In the genomic region with DNA sequence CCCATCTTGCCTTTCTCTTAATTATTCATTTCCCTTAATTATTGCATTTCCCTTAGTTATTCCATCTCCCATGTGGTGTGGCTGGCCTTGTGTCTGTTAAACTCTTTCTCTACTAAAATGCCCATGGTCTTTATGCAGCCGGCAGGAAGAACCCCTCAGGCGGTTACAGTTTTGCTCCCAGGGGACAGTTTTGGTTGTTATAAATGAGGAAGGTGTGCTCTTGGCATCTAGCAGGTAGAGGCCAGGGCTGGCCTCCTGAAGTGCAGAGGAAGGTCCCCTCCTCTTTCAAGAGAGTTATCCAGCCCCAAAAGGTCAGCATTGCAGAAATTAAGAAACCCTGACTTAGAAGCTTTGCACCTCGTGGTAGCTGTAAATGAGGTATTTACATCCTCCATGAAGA, we compare ENCODE assay signal across 23 cellular contexts. TPM values are rescaled to one million over a fixed set of nuclear protein-coding genes. Genes with fewer than 3 reads are reported as not detected.
A peak's percentile ranks its signal among the peaks of the same experiment; 100 is the strongest.
DNase-seq lines count a peak whose midpoint lies in the region; ATAC-seq, FAIRE-seq and TF ChIP-seq lines count a peak whose summit lies in the region.
"Had no signal": no experiment of that assay in that cellular context is flagged by ENCODE, and none has a peak within 500 bp of the region (broad histone marks: within the 10 kb centered on the region; RNA-seq: fewer than 3 reads in every experiment).

No MANE protein-coding gene starts in this region.

- peak; percentile 89 for FAIRE-seq in GM19239 (lab: Jason Lieb, UNC)
- FAIRE-seq: G401.6, K562 had no signal

- H3K36me3 ChIP-seq in SU-DHL-6 (ENCODE audit: low read length) (0 out of 2 replicates have a peak, but pooled peaks cover 4% of the 10 kb centered on the region), right atrium auricular region (no peaks in the 10 kb centered on the region)
- H3K36me3 ChIP-seq: MG63 had no signal

- peak overlapping the region; percentile 25 for H3K27ac Mint-ChIP-seq in nephron progenitor cell
- H3K27ac Mint-ChIP-seq: T-cell had no signal

- H3K4me3 Mint-ChIP-seq in nephron progenitor cell: no peak overlapping the region
- H3K4me3 Mint-ChIP-seq in activated T-cell treated with anti-CD3 and anti-CD28 coated beads, Interleukin-2, amount 50 U/mL, for 4 hours: no peak overlapping the region
- H3K4me3 Mint-ChIP-seq: CD8-positive, alpha-beta memory T cell; T-cell had no signal

- no peak overlapping the region for H3K27ac ChIP-seq in SU-DHL-6 (ENCODE audit: low read depth, low read length)
- H3K27ac ChIP-seq in right atrium auricular region: no peak overlapping the region
- H3K27ac ChIP-seq: C4-2B had no signal

- H3K79me2 ChIP-seq in SU-DHL-6 (ENCODE audit: insufficient read depth, low read length): peaks cover 13% of the 10 kb centered on the region; the same call in 1 of the 2 replicates

- H3K4me1 ChIP-seq in right atrium auricular region: no peaks in the 10 kb centered on the region

- TF ChIP-seq CTCF in SU-DHL-6 (IDR thresholded peaks at IDR 0.05; ENCODE audit: insufficient read depth, low read length, poor library complexity, severe bottlenecking) (no peak), nephron progenitor cell (IDR thresholded peaks at IDR 0.05) (no peak), right atrium auricular region (IDR thresholded peaks at IDR 0.05) (no peak)

- peaks cover 5% of the 10 kb centered on the region for H3K27me3 Mint-ChIP-seq in nephron progenitor cell (ENCODE audit: low read depth, poor library complexity)
- no peaks in the 10 kb centered on the region for H3K27me3 Mint-ChIP-seq in activated T-cell treated with anti-CD3 and anti-CD28 coated beads, Interleukin-2, amount 50 U/mL, for 4 hours (ENCODE audit: low read depth)
- H3K27me3 Mint-ChIP-seq: T-cell had no signal

- H3K4me2 ChIP-seq in SU-DHL-6 (ENCODE audit: low read depth, low read length, poor library complexity, severe bottlenecking): peak overlapping the region; percentile 5

- no peaks in the 10 kb centered on the region for H3K27me3 ChIP-seq in SU-DHL-6 (ENCODE audit: low read length)
- no peaks in the 10 kb centered on the region for H3K27me3 ChIP-seq in right atrium auricular region
- H3K27me3 ChIP-seq: MG63 had no signal

- H4K20me1 ChIP-seq in SU-DHL-6 (ENCODE audit: low read depth, low read length): no peaks in the 10 kb centered on the region

- H3K9me3 ChIP-seq in SU-DHL-6 (ENCODE audit: insufficient read depth, low read length) (no peaks in the 10 kb centered on the region), right atrium auricular region (no peaks in the 10 kb centered on the region)
- H3K9me3 ChIP-seq: MG63 had no signal

- no peaks in the 10 kb centered on the region for H3K9me2 ChIP-seq in SU-DHL-6 (replicated peaks; ENCODE audit: insufficient read depth, low read length)

- H2AFZ ChIP-seq in SU-DHL-6 (ENCODE audit: low read depth, low read length, severe bottlenecking): no peak overlapping the region

- DNase-seq in ELF-1 (ENCODE audit: low read depth, low spot score): peak; percentile 60
- DNase-seq in GM19239 (ENCODE audit: insufficient read length, low spot score): no peak
- no peak for DNase-seq in nephron progenitor cell
- DNase-seq in right atrium auricular region (ENCODE audit: low spot score): no peak
- DNase-seq in activated T-cell treated with anti-CD3 and anti-CD28 coated beads, Interleukin-2, amount 50 U/mL, for 4 hours: no peak
- DNase-seq: ACHN; Calu3; CD8-positive, alpha-beta memory T cell; DMS153; MG63; NCI-H1417; NCI-H1694 treated with DMSO at 0.1 percent for 48 hours; NCI-H2081 treated with DMSO at 0.1 percent for 48 hours; NCI-H446 treated with DMSO at 0.1 percent for 48 hours; NCI-H748 treated with DMSO at 0.1 percent for 48 hours; T-cell had no signal

- H3K9ac ChIP-seq in SU-DHL-6 (ENCODE audit: low read length): no peak overlapping the region

- ATAC-seq in HG03442 (IDR thresholded peaks at IDR 0.05; ENCODE audit: unreplicated experiment): no peak
- no peak for ATAC-seq in activated T-cell treated with anti-CD3 and anti-CD28 coated beads, Interleukin-2, amount 50 U/mL, for 4 hours
- ATAC-seq: K562, Panc1, SK-N-SH treated with all-trans-retinoic acid at 6 μM for 48 hours, T-cell had no signal

- no peaks in the 10 kb centered on the region for H3F3A ChIP-seq in SU-DHL-6 (ENCODE audit: insufficient read depth)

- H3K36me3 Mint-ChIP-seq in nephron progenitor cell (ENCODE audit: low read depth): peaks cover 95% of the 10 kb centered on the region
- peaks cover 15% of the 10 kb centered on the region for H3K36me3 Mint-ChIP-seq in activated T-cell treated with anti-CD3 and anti-CD28 coated beads, Interleukin-2, amount 50 U/mL, for 4 hours (ENCODE audit: insufficient read depth)

- peaks cover 85% of the 10 kb centered on the region for H3K9me3 Mint-ChIP-seq in nephron progenitor cell
- no peaks in the 10 kb centered on the region for H3K9me3 Mint-ChIP-seq in activated T-cell treated with anti-CD3 and anti-CD28 coated beads, Interleukin-2, amount 50 U/mL, for 4 hours
- H3K9me3 Mint-ChIP-seq: CD8-positive, alpha-beta memory T cell; T-cell had no signal

- peaks cover 24% of the 10 kb centered on the region for H3K4me1 Mint-ChIP-seq in nephron progenitor cell
- peaks cover 23% of the 10 kb centered on the region for H3K4me1 Mint-ChIP-seq in activated T-cell treated with anti-CD3 and anti-CD28 coated beads, Interleukin-2, amount 50 U/mL, for 4 hours (ENCODE audit: low read depth)

- H3K4me3 ChIP-seq in SU-DHL-6 (ENCODE audit: insufficient read depth, low read length, poor library complexity, severe bottlenecking) (no peak overlapping the region), right atrium auricular region (no peak overlapping the region)
- H3K4me3 ChIP-seq: K562, MG63 had no signal

RNA-seq across cellular contexts. Expression of gene TBL1X, which starts 18.0 kb away (rescaled TPM):
- total RNA-seq in right atrium auricular region: 10 to 100 TPM; 12.3 to 14.0 TPM
- total RNA-seq in activated T-cell treated with anti-CD3 and anti-CD28 coated beads, Interleukin-2, amount 50 U/mL, for 4 hours: 10 to 100 TPM; 45.5 to 61.3 (median 49.9) TPM
